Comparison of ENCODE assay signal across 21 cellular contexts in genomic region chr15:78452485-78452884, GRCh38.
"Had no signal": no experiment of that assay in that cellular context is flagged by ENCODE, and none has a peak within 500 bp of the region (broad histone marks: within the 10 kb centered on the region; RNA-seq: fewer than 3 reads in every experiment).

No MANE protein-coding gene starts in this region.

- H3K36me3 ChIP-seq: neural progenitor cell had no signal

- H3K9me3 Mint-ChIP-seq: activated naive CD4-positive, alpha-beta T cell treated with anti-CD3 and anti-CD28 coated beads, Interleukin-2, amount 50 U/mL, for 24 hours; brain; neural progenitor cell; T-helper 2 cell treated with Interferon-gamma antibody and Interleukin-4, amounts not matched to agents 5 μg/mL and 100 μg/mL, for 36 hours had no signal

- H3K27me3 ChIP-seq: foreskin keratinocyte, neural progenitor cell, sigmoid colon, upper lobe of left lung had no signal

- H3K9ac ChIP-seq: neural progenitor cell had no signal

- H3K27ac ChIP-seq: foreskin keratinocyte, neural progenitor cell, sigmoid colon, upper lobe of left lung had no signal

- H3K9me3 ChIP-seq: mucosa of descending colon, sigmoid colon, upper lobe of left lung had no signal

- H3K4me2 ChIP-seq: neural progenitor cell, smooth muscle cell had no signal

- H3K4me1 Mint-ChIP-seq: neural progenitor cell had no signal

- H3K4me3 ChIP-seq: mucosa of descending colon, neural progenitor cell, sigmoid colon, smooth muscle cell, upper lobe of left lung had no signal

- H3K4me1 ChIP-seq: neural progenitor cell had no signal

- DNase-seq: activated CD4-positive, CD25-positive, alpha-beta regulatory T cell treated with anti-CD3 and anti-CD28 coated beads, Interleukin-2, amount 50 U/mL, for 72 hours; activated gamma-delta T cell; aorta; effector memory CD4-positive, alpha-beta T cell; foreskin keratinocyte; left colon; mesendoderm; mucosa of descending colon; retina; sigmoid colon; stimulated activated CD4-positive, alpha-beta T cell treated with anti-CD3 and anti-CD28 coated beads, Interleukin-15, amount 100 ng/mL, for 24 hours; stimulated activated CD4-positive, alpha-beta T cell treated with anti-CD3 and anti-CD28 coated beads, Interleukin-2, amount 100 ng/mL, for 48 hours; stimulated activated CD8-positive, alpha-beta memory T cell treated with anti-CD3 and anti-CD28 coated beads, Interleukin-4, amount 100 ng/mL, for 48 hours; stimulated activated naive CD4-positive, alpha-beta T cell treated with Interleukin-2 at 50 U/mL for 16 hours; upper lobe of left lung had no signal

- H3K4me3 Mint-ChIP-seq: activated naive CD4-positive, alpha-beta T cell treated with anti-CD3 and anti-CD28 coated beads, Interleukin-2, amount 50 U/mL, for 24 hours; brain; neural progenitor cell; T-helper 2 cell treated with Interferon-gamma antibody and Interleukin-4, amounts not matched to agents 5 μg/mL and 100 μg/mL, for 36 hours had no signal

- ATAC-seq: foreskin keratinocyte, left colon, mucosa of descending colon had no signal

- H3K27me3 Mint-ChIP-seq: activated naive CD4-positive, alpha-beta T cell treated with anti-CD3 and anti-CD28 coated beads, Interleukin-2, amount 50 U/mL, for 24 hours; brain; progenitor cell of endocrine pancreas had no signal

- H3K27ac Mint-ChIP-seq: neural progenitor cell; progenitor cell of endocrine pancreas; T-helper 2 cell treated with Interferon-gamma antibody and Interleukin-4, amounts not matched to agents 5 μg/mL and 100 μg/mL, for 36 hours had no signal
